Comparison of ENCODE assay signal across 26 cellular contexts in genomic region chr15:89221543-89221942, GRCh38. TPM values are rescaled to one million over a fixed set of nuclear protein-coding genes. Genes with fewer than 3 reads are reported as not detected.
DNase-seq lines count a peak whose midpoint lies in the region; FAIRE-seq and TF ChIP-seq lines count a peak whose summit lies in the region.
"Had no signal": no experiment of that assay in that cellular context is flagged by ENCODE, and none has a peak within 500 bp of the region (broad histone marks: within the 10 kb centered on the region; RNA-seq: fewer than 3 reads in every experiment).

RLBP1 (minus strand) TSS chr15:89221579; CDS start chr15:89218975, 2,604 bp downstream.

- H3K4me2 ChIP-seq in mammary epithelial cell (ENCODE audit: insufficient read depth, low read depth, low read length) (no peak within 1 kb of the TSS), PC-9 (no peak within 1 kb of the TSS)
- H3K4me2 ChIP-seq: A549; BLaER1 treated with 17β-estradiol and CSF1 and Interleukin-3, amounts not matched to agents 10 nM and 100 nM had no signal

- H3K9me3 Mint-ChIP-seq in MCF 10A (ENCODE audit: unreplicated experiment) = no peaks in the 10 kb centered on the region
- H3K9me3 Mint-ChIP-seq: endodermal cell; memory B cell; naive thymus-derived CD8-positive, alpha-beta T cell had no signal

- H3K9ac ChIP-seq in mammary epithelial cell (ENCODE audit: insufficient read depth, low read length) = no peak within 1 kb of the TSS
- H3K9ac ChIP-seq: BLaER1 treated with 17β-estradiol and CSF1 and Interleukin-3, amounts not matched to agents 10 nM and 100 nM had no signal

- H2AFZ ChIP-seq in mammary epithelial cell (ENCODE audit: low read depth, low read length) (peak within 1 kb of the TSS; percentile 43), PC-9 (no peak within 1 kb of the TSS)

- H3K27ac ChIP-seq in breast epithelium = no peak within 1 kb of the TSS
- H3K27ac ChIP-seq in mammary epithelial cell (ENCODE audit: insufficient read depth, low read depth, low read length) = no peak within 1 kb of the TSS
- peak within 1 kb of the TSS; percentile 52 for H3K27ac ChIP-seq in temporal lobe (ENCODE audit: low read depth, low read length)
- H3K27ac ChIP-seq in PC-9 = no peak within 1 kb of the TSS
- H3K27ac ChIP-seq: A549; BLaER1 treated with 17β-estradiol and CSF1 and Interleukin-3, amounts not matched to agents 10 nM and 100 nM; Peyer's patch; psoas muscle; suprapubic skin; vagina had no signal

- no peaks in the 10 kb centered on the region; the same call in 1 of the 2 replicates for H3K9me2 ChIP-seq in PC-9 (ENCODE audit: insufficient read depth)

- FAIRE-seq in HTR-8/SVneo (lab: Jason Lieb, UNC) = no peak
- FAIRE-seq: A549, G401.6, keratinocyte had no signal

- no TSS peak for BruUV-seq in MCF 10A (replicated peaks; lab: Mats Ljungman, UMichigan)
- no TSS peak for BruUV-seq in mammary epithelial cell (replicated peaks; lab: Mats Ljungman, UMichigan)
- BruUV-seq in PC-9 (replicated peaks; lab: Mats Ljungman, UMichigan) = no TSS peak

- H3K36me3 Mint-ChIP-seq in MCF 10A (ENCODE audit: insufficient read depth, unreplicated experiment) = no peaks in the 10 kb centered on the region
- H3K36me3 Mint-ChIP-seq: memory B cell; naive thymus-derived CD8-positive, alpha-beta T cell had no signal

- H3K4me1 Mint-ChIP-seq in MCF 10A (ENCODE audit: insufficient read depth, unreplicated experiment) = no peaks in the 10 kb centered on the region
- H3K4me1 Mint-ChIP-seq: memory B cell; naive thymus-derived CD8-positive, alpha-beta T cell had no signal

- DNase-seq in MCF 10A (ENCODE audit: unreplicated experiment) = peak; percentile 49
- DNase-seq in breast epithelium (ENCODE audit: low spot score in 2 of 2) = no peak
- DNase-seq in mammary epithelial cell = peak; percentile 15
- peak; percentile 58 for DNase-seq in medulla oblongata (ENCODE audit: extremely low spot score)
- no peak for DNase-seq in PC-9
- no peak for DNase-seq in HTR-8/SVneo (ENCODE audit: insufficient read length, low spot score)
- no peak for DNase-seq in NCI-H446 treated with DMSO at 0.1 percent for 48 hours (lab: John Stamatoyannopoulos, UW)
- DNase-seq: activated CD4-positive, alpha-beta T cell treated with anti-CD3 and anti-CD28 coated beads for 4 hours; activated naive CD4-positive, alpha-beta T cell; aorta; endodermal cell; GOT3; MM.1S; naive thymus-derived CD8-positive, alpha-beta T cell; NCI-H1694; NCI-H2227 treated with DMSO at 0.1 percent for 48 hours; psoas muscle had no signal

- no peak for TF ChIP-seq POLR2A in breast epithelium (IDR thresholded peaks at IDR 0.05)

- no peak within 1 kb of the TSS for H3K4me3 Mint-ChIP-seq in MCF 10A (ENCODE audit: unreplicated experiment)
- H3K4me3 Mint-ChIP-seq: endodermal cell; memory B cell; naive thymus-derived CD8-positive, alpha-beta T cell had no signal

- 29% methylated on average over 4 of the region's 11 CpGs for WGBS in mammary epithelial cell (ENCODE audit: low coverage, missing lambda C conversion rate)

- H3F3A ChIP-seq in PC-9 (ENCODE audit: insufficient read depth, low read depth) = no peaks in the 10 kb centered on the region

- no peak within 1 kb of the TSS for H3K27ac Mint-ChIP-seq in MCF 10A (ENCODE audit: low read depth, unreplicated experiment)
- H3K27ac Mint-ChIP-seq: endodermal cell, memory B cell had no signal

- in situ Hi-C loops in mammary epithelial cell (cut with MboI; ENCODE audit: low sequenced_read_pairs in 2 of 2) = no loop called here

- dilution Hi-C loops in mammary epithelial cell (cut with HindIII; ENCODE audit: low sequenced_read_pairs) = no loop called here

- H3K36me3 ChIP-seq in breast epithelium (no peaks in the 10 kb centered on the region), mammary epithelial cell (ENCODE audit: insufficient read depth, low read length) (no peaks in the 10 kb centered on the region), PC-9 (ENCODE audit: low read depth) (no peaks in the 10 kb centered on the region)
- H3K36me3 ChIP-seq: BLaER1 treated with 17β-estradiol and CSF1 and Interleukin-3, amounts not matched to agents 10 nM and 100 nM; Peyer's patch; suprapubic skin; vagina had no signal

- H3K27me3 Mint-ChIP-seq in MCF 10A (ENCODE audit: insufficient read depth, unreplicated experiment) = no peaks in the 10 kb centered on the region

- POLR2A ChIA-PET in MCF 10A (lab: Yijun Ruan, JAX) (no interaction called here), PC-9 (lab: Charles Lee; ENCODE audit: unreplicated experiment) (no interaction called here)

- no peak within 1 kb of the TSS for H3K4me3 ChIP-seq in breast epithelium
- H3K4me3 ChIP-seq in mammary epithelial cell (replicated peaks in 1 of 3; ENCODE audit: insufficient read depth in 1 of 3, low read depth in 2 of 3, low read length in 3 of 3) = no peak within 1 kb of the TSS
- H3K4me3 ChIP-seq in PC-9 = no peak within 1 kb of the TSS
- H3K4me3 ChIP-seq: A549; BLaER1 treated with 17β-estradiol and CSF1 and Interleukin-3, amounts not matched to agents 10 nM and 100 nM; Peyer's patch; psoas muscle; suprapubic skin; vagina had no signal

- H3K9me3 ChIP-seq in breast epithelium = no peaks in the 10 kb centered on the region
- H3K9me3 ChIP-seq in mammary epithelial cell (replicated peaks; ENCODE audit: insufficient read depth, low read length) = no peaks in the 10 kb centered on the region
- no peaks in the 10 kb centered on the region for H3K9me3 ChIP-seq in PC-9 (ENCODE audit: insufficient read depth, low read depth)
- H3K9me3 ChIP-seq: A549; BLaER1 treated with 17β-estradiol and CSF1 and Interleukin-3, amounts not matched to agents 10 nM and 100 nM; Peyer's patch; psoas muscle; suprapubic skin; vagina had no signal

- H3K4me1 ChIP-seq in breast epithelium (no peaks in the 10 kb centered on the region), mammary epithelial cell (ENCODE audit: insufficient read depth, low read length) (no peaks in the 10 kb centered on the region), PC-9 (replicated peaks; ENCODE audit: insufficient read depth) (no peaks in the 10 kb centered on the region)
- H3K4me1 ChIP-seq: A549; BLaER1 treated with 17β-estradiol and CSF1 and Interleukin-3, amounts not matched to agents 10 nM and 100 nM; Peyer's patch; psoas muscle; suprapubic skin; vagina had no signal

- H3K27me3 ChIP-seq in breast epithelium (no peaks in the 10 kb centered on the region), mammary epithelial cell (ENCODE audit: insufficient read depth, low read length) (peaks cover 3% of the 10 kb centered on the region), PC-9 (ENCODE audit: insufficient read depth, low read depth) (peaks cover 11% of the 10 kb centered on the region; the same call in 1 of the 2 replicates)
- H3K27me3 ChIP-seq: BLaER1 treated with 17β-estradiol and CSF1 and Interleukin-3, amounts not matched to agents 10 nM and 100 nM; Peyer's patch; suprapubic skin; vagina had no signal

- CTCF ChIA-PET in MCF 10A (lab: Yijun Ruan, JAX) (interaction anchor here (0.6 to 7.3 kb wide), 3 partner anchors 16 to 34 kb away, joined by 3 to 63 read pairs (median 9); no protein-coding TSS in a partner anchor), mammary epithelial cell (lab: Charles Lee; ENCODE audit: low non-redundant PET) (no interaction called here), PC-9 (lab: Charles Lee) (no interaction called here)

- H3K79me2 ChIP-seq in mammary epithelial cell (ENCODE audit: insufficient read depth, low read length) = no peaks in the 10 kb centered on the region
- no peaks in the 10 kb centered on the region for H3K79me2 ChIP-seq in PC-9 (ENCODE audit: low read depth)

- no peaks in the 10 kb centered on the region for H4K20me1 ChIP-seq in mammary epithelial cell (ENCODE audit: insufficient read depth, low read length)
- H4K20me1 ChIP-seq in PC-9 (ENCODE audit: insufficient read depth) = no peaks in the 10 kb centered on the region

- TF ChIP-seq CTCF in MCF 10A (IDR thresholded peaks at IDR 0.05; ENCODE audit: unreplicated experiment) (no peak), breast epithelium (IDR thresholded peaks at IDR 0.05) (no peak), mammary epithelial cell (conservative IDR thresholded peaks at IDR 0.05 in 1 of 2, IDR thresholded peaks at IDR 0.05 in 1 of 2; ENCODE audit: extremely low read depth in 1 of 2, insufficient read depth in 1 of 2, low read depth in 1 of 2, low read length in 2 of 2) (no peak), PC-9 (conservative IDR thresholded peaks at IDR 0.05) (no peak)

- intact Hi-C loops in MCF 10A (cut with micrococcal nuclease) = no loop called here
- intact Hi-C loops in breast epithelium (cut with DNase I; ENCODE audit: low total_unique reads) = no loop called here
- intact Hi-C loops in mammary epithelial cell (cut with micrococcal nuclease) = no loop called here
- intact Hi-C loops in PC-9 (cut with micrococcal nuclease; ENCODE audit: unreplicated experiment) = no loop called here

RNA-seq across cellular contexts. Expression of gene RLBP1, which starts in this region (rescaled TPM):
- total RNA-seq in MCF 10A (2022) (not detected in 2 replicates), breast epithelium (not detected), mammary epithelial cell (under 1 TPM in 1 of 2 donors, not detected in 1; 0.17 TPM), temporal lobe (0.98 TPM), PC-9 (2021) (not detected in 2 replicates)
- polyA plus RNA-seq in mammary epithelial cell = 0.23 TPM
- not detected for polyA minus RNA-seq in mammary epithelial cell
- total RNA-seq: aorta; endodermal cell; naive thymus-derived CD8-positive, alpha-beta T cell; Peyer's patch; psoas muscle; suprapubic skin; vagina had no signal
- polyA plus RNA-seq: A549; aorta; keratinocyte; naive thymus-derived CD8-positive, alpha-beta T cell had no signal

Comparison
In these comparisons a context has a peak if more than half of its experiments do, and no peak if none do; other contexts are left out.
1. Peak in DNase-seq in MCF 10A; RNA of the gene not detected or under 1 TPM.
2. Peak in DNase-seq in mammary epithelial cell; RNA of the gene not detected or under 1 TPM.